Comparison of ENCODE assay signal across 9 cellular contexts in the genomic region with DNA sequence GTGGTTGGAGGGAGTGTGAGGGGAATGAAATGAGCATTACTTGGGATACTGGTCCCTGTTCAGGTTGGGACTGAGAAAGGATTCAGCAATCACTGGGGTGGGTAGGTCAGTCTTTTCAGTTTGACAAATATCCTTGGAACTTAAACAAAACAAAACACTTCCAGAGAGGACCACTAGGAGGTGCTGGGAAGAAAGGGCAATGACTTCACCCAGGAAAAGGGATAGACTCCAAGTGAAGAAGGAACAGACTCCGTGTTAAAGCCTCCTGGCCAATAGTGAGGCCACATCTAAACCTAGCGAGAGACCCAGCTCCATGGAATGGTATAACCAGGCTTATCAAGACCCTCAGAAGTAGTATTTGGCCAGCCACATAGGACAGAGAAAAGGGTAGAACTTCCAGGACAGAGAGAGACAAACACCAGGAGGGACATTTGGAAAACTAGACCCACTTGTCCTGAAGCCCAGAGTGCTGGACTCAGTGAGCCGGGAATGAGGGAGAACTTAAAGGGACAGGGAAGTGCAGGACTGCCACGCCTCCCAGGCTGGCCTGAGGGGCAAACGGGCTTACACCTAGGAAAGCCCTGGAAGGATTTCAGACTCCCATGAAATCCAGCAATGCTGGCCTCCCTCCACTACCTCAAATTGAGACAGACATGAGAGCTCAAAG. TPM values are rescaled to one million over a fixed set of nuclear protein-coding genes. Genes with fewer than 3 reads are reported as not detected.
DNase-seq lines count a peak whose midpoint lies in the region; ATAC-seq, FAIRE-seq and TF ChIP-seq lines count a peak whose summit lies in the region.
"Had no signal": no experiment of that assay in that cellular context is flagged by ENCODE, and none has a peak within 500 bp of the region (broad histone marks: within the 10 kb centered on the region; RNA-seq: fewer than 3 reads in every experiment).

No MANE protein-coding gene starts in this region.

- H2AFZ ChIP-seq in parathyroid adenoma: peak overlapping the region; percentile 80

- no peaks in the 10 kb centered on the region for H3K36me3 ChIP-seq in parathyroid adenoma (ENCODE audit: control insufficient read depth, insufficient read depth, low read length)

- DNase-seq in H4 (ENCODE audit: low spot score): peak; percentile 37
- peak; percentile 14 for DNase-seq in RCC 7860 (ENCODE audit: low spot score)
- peak; percentile 71 for DNase-seq in fibroblast of mammary gland (ENCODE audit: low read depth)
- DNase-seq in activated T-cell treated with anti-CD3 and anti-CD28 coated beads, Interleukin-2, amount 50 U/mL, for 48 hours: no peak

- no peak overlapping the region for H3K9ac ChIP-seq in parathyroid adenoma

- H3K4me2 ChIP-seq in parathyroid adenoma (ENCODE audit: low read length): no peak overlapping the region

- no peaks in the 10 kb centered on the region for H3K27me3 ChIP-seq in parathyroid adenoma (ENCODE audit: control insufficient read depth, insufficient read depth, low read length)

- no peaks in the 10 kb centered on the region for H3K4me1 ChIP-seq in parathyroid adenoma

- H3K9me3 ChIP-seq in parathyroid adenoma (ENCODE audit: control insufficient read depth, low read length): no peaks in the 10 kb centered on the region

- H3K27ac ChIP-seq in C4-2B: no peak overlapping the region
- H3K27ac ChIP-seq in parathyroid adenoma: no peak overlapping the region

- TF ChIP-seq CTCF in C4-2B (conservative IDR thresholded peaks at IDR 0.05) (peak; percentile 62), fibroblast of mammary gland (conservative IDR thresholded peaks at IDR 0.05; ENCODE audit: control insufficient read depth, insufficient read depth, low read depth, low read length) (peak; percentile 89), parathyroid adenoma (IDR thresholded peaks at IDR 0.05) (peak; percentile 83)

- no peak for FAIRE-seq in RCC 7860 (lab: Jason Lieb, UNC)
- FAIRE-seq: frontal cortex had no signal

- H3K79me2 ChIP-seq in parathyroid adenoma: no peaks in the 10 kb centered on the region

- H3K4me3 ChIP-seq in fibroblast of mammary gland (ENCODE audit: control insufficient read depth, low read depth, low read length) (no peak overlapping the region), parathyroid adenoma (ENCODE audit: low read depth, low read length) (no peak overlapping the region)

- ATAC-seq in GM21423 (IDR thresholded peaks at IDR 0.05; ENCODE audit: unreplicated experiment): no peak
- ATAC-seq in GM21381 (IDR thresholded peaks at IDR 0.05; ENCODE audit: unreplicated experiment): no peak

RNA-seq across cellular contexts. Expression of a gene that starts 19.6 kb away (rescaled TPM):
- total RNA-seq in H4 (2014; rRNA removed; shearing (Covaris generic)): 0.12 and 0.27 TPM in 2 replicates

RNA-seq across cellular contexts. Expression of a gene that starts 55.0 kb away (rescaled TPM):
- 23.8 and 26.4 TPM in 2 replicates for total RNA-seq in H4 (2014; rRNA removed; shearing (Covaris generic))

Comparison
In these comparisons a context has a peak if more than half of its experiments do, and no peak if none do; other contexts are left out.
1. DNase-seq: peak in H4 (single experiment), RCC 7860 (single experiment) and fibroblast of mammary gland (single experiment); none in activated T-cell treated with anti-CD3 and anti-CD28 coated beads, Interleukin-2, amount 50 U/mL, for 48 hours (0 of 2).
2. Peak in every context shown above with its lines, with median percentiles within 50 percentile points of each other: CTCF ChIP-seq.